ENCODE assay signal across 1 cellular context in genomic region chr18:8517276-8517675, GRCh38.
TF ChIP-seq lines count a peak whose summit lies in the region.

No MANE protein-coding gene starts in this region.

TF ChIP-seq in K562, 482 proteins besides CTCF, POLR2A, EP300 and RAD21 (continued from another document):
- no peak for TF ChIP-seq ZNF740 (CRISPR knock-in tag; IDR thresholded peaks at IDR 0.05)
- no peak for TF ChIP-seq ZNF740 (tag; IDR thresholded peaks at IDR 0.05)
- no peak for TF ChIP-seq HNRNPH1 (optimal IDR thresholded peaks at IDR 0.05; ENCODE audit: low read depth, low read length)
- no peak for TF ChIP-seq RAD51 (IDR thresholded peaks at IDR 0.05; ENCODE audit: borderline replicate concordance, low read depth)
- TF ChIP-seq MIER1 (IDR thresholded peaks at IDR 0.05; ENCODE audit: low read depth), result no peak
- no peak for TF ChIP-seq SIN3B (IDR thresholded peaks at IDR 0.05; ENCODE audit: low read depth)
- no peak for TF ChIP-seq ILK (tag; IDR thresholded peaks at IDR 0.05; ENCODE audit: borderline replicate concordance, low read depth)
